ENCODE assay signal across 8 cellular contexts in genomic region chr7:90595801-90596683, GRCh38. TPM values are rescaled to one million over a fixed set of nuclear protein-coding genes. Genes with fewer than 3 reads are reported as not detected.
DNase-seq lines count a peak whose midpoint lies in the region; ATAC-seq and TF ChIP-seq lines count a peak whose summit lies in the region.

Gene CDK14 (plus strand): TSS chr7:90596321. CDS start chr7:90596628, 307 bp downstream.

- in situ Hi-C loops in mammary epithelial cell (cut with MboI; ENCODE audit: low sequenced_read_pairs in 2 of 2): loop anchor here in 1 of 2 donors (10.0 kb wide), 1 partner anchor 121 kb away; no protein-coding TSS in a partner anchor

- H3K27me3 ChIP-seq in H9 (ENCODE audit: insufficient read depth, low read length) (no peaks in the 10 kb centered on the region), mammary epithelial cell (ENCODE audit: insufficient read depth, low read length) (no peaks in the 10 kb centered on the region), skeletal muscle tissue (ENCODE audit: control insufficient read depth in 3 of 3, insufficient read depth in 3 of 3, low read length in 3 of 3) (no peaks in the 10 kb centered on the region)

- H3K9me3 ChIP-seq in H9 (ENCODE audit: control insufficient read depth, low read depth, low read length) (no peaks in the 10 kb centered on the region), mammary epithelial cell (replicated peaks; ENCODE audit: insufficient read depth, low read length) (no peaks in the 10 kb centered on the region), skeletal muscle tissue (ENCODE audit: control insufficient read depth in 3 of 3, low read length in 3 of 3) (no peaks in the 10 kb centered on the region)

- no peaks in the 10 kb centered on the region for H3K36me3 ChIP-seq in mammary epithelial cell (ENCODE audit: insufficient read depth, low read length)
- no peaks in the 10 kb centered on the region for H3K36me3 ChIP-seq in skeletal muscle tissue (ENCODE audit: control insufficient read depth in 3 of 3, insufficient read depth in 3 of 3, low read length in 3 of 3)

- H3T11ph ChIP-seq in H9 (ENCODE audit: low read length): no peak within 1 kb of the TSS

- no peak within 1 kb of the TSS for H2BK120ac ChIP-seq in H9 (ENCODE audit: low read depth, low read length, poor library complexity, severe bottlenecking)

- H3K79me2 ChIP-seq in H9 (ENCODE audit: insufficient read depth, low read length): peaks cover 9% of the 10 kb centered on the region; the same call in 1 of the 2 replicates
- peaks cover 42% of the 10 kb centered on the region for H3K79me2 ChIP-seq in mammary epithelial cell (ENCODE audit: insufficient read depth, low read length)

- WGBS in H9 (ENCODE audit: extremely low coverage, insufficient read length, low lambda C conversion rate): no CpG with 5 or more reads among the region's 118 CpGs
- 3% methylated on average over 8 of the region's 118 CpGs for WGBS in mammary epithelial cell (ENCODE audit: low coverage, missing lambda C conversion rate)

- H3K9ac ChIP-seq in H9 (ENCODE audit: extremely low read depth, insufficient read length, low read length): peak within 1 kb of the TSS; percentile 66
- peak within 1 kb of the TSS; percentile 85 for H3K9ac ChIP-seq in mammary epithelial cell (ENCODE audit: insufficient read depth, low read length)
- H3K9ac ChIP-seq in skeletal muscle tissue (ENCODE audit: low read depth in 1 of 3, low read length in 3 of 3): peak within 1 kb of the TSS; percentile 77 to 85 (median 83)

- peak within 1 kb of the TSS; percentile 76 to 97 (median 87); a peak in 6 of 7 replicates for H3K27ac Mint-ChIP-seq in H9

- H3K79me1 ChIP-seq in H9 (ENCODE audit: insufficient read depth, low read depth, low read length, poor library complexity, severe bottlenecking): no peaks in the 10 kb centered on the region

- no peak within 1 kb of the TSS for H3K4ac ChIP-seq in H9 (ENCODE audit: low read depth, low read length)

- peak within 1 kb of the TSS; percentile 15 for H2BK12ac ChIP-seq in H9 (ENCODE audit: insufficient read length, low read depth, low read length)

- intact Hi-C loops in mammary epithelial cell (cut with micrococcal nuclease): loop anchor here (1.0 to 2.0 kb wide), 4 partner anchors 17 to 438 kb away; no protein-coding TSS in a partner anchor

- peaks cover 18% of the 10 kb centered on the region for H3K23me2 ChIP-seq in H9 (ENCODE audit: insufficient read length, low read depth, low read length, poor library complexity, severe bottlenecking)

- peaks cover 29 to 34% of the 10 kb centered on the region in 2 experiments for H3K4me1 Mint-ChIP-seq in H9

- no peak within 1 kb of the TSS for H2AK5ac ChIP-seq in H9 (ENCODE audit: insufficient read length, low read length)

- dilution Hi-C loops in mammary epithelial cell (cut with HindIII; ENCODE audit: low sequenced_read_pairs): no loop called here

- H3K56ac ChIP-seq in H9 (ENCODE audit: insufficient read length, low read depth, low read length): no peak within 1 kb of the TSS

- H3K14ac ChIP-seq in H9 (ENCODE audit: insufficient read depth, low read length): peak within 1 kb of the TSS; percentile 94

- no peak within 1 kb of the TSS for H4K8ac ChIP-seq in H9 (replicated peaks; ENCODE audit: insufficient read length, low read depth, low read length)

- peak within 1 kb of the TSS; percentile 85 for H3K4me3 ChIP-seq in LNCaP clone FGC (ENCODE audit: low read depth, low read length)
- peak within 1 kb of the TSS; percentile 80 to 87 (median 83) for H3K4me3 ChIP-seq in mammary epithelial cell (replicated peaks in 1 of 3; ENCODE audit: insufficient read depth in 1 of 3, low read depth in 2 of 3, low read length in 3 of 3)
- H3K4me3 ChIP-seq in skeletal muscle tissue (ENCODE audit: low read length in 3 of 3): peak within 1 kb of the TSS; percentile 71 to 87 (median 83)

- BruUV-seq in mammary epithelial cell (replicated peaks; lab: Mats Ljungman, UMichigan): no TSS peak

- H2BK20ac ChIP-seq in H9 (ENCODE audit: low read depth, low read length, poor library complexity, severe bottlenecking): no peak within 1 kb of the TSS

- peak within 1 kb of the TSS; percentile 88 to 97 for H3K4me3 Mint-ChIP-seq in H9

- no peak within 1 kb of the TSS for H2BK5ac ChIP-seq in H9 (ENCODE audit: insufficient read length, low read length)

- CTCF ChIA-PET in mammary epithelial cell (lab: Charles Lee; ENCODE audit: low non-redundant PET): no interaction called here

- H3K27ac ChIP-seq in H9 (ENCODE audit: insufficient read length, low read depth, low read length) (peak within 1 kb of the TSS; percentile 87), mammary epithelial cell (ENCODE audit: insufficient read depth, low read depth, low read length) (peak within 1 kb of the TSS; percentile 63), skeletal muscle tissue (ENCODE audit: low read depth, low read length) (peak within 1 kb of the TSS; percentile 70)

- peak within 1 kb of the TSS; percentile 56 for H3K18ac ChIP-seq in H9 (ENCODE audit: insufficient read length, low read depth, low read length)

- H4K91ac ChIP-seq in H9 (ENCODE audit: insufficient read length, low read depth, low read length): no peak within 1 kb of the TSS

- DNase-seq in activated T-cell treated with anti-CD3 and anti-CD28 coated beads for 48 hours (ENCODE audit: low read depth) (peak; percentile 51), H9 (peak; percentile 79), LNCaP clone FGC (ENCODE audit: low read depth) (no peak), mammary epithelial cell (peak; percentile 59), iris pigment epithelial cell (ENCODE audit: low read depth) (peak; percentile 78)
- DNase-seq in activated T-cell treated with anti-CD3 and anti-CD28 coated beads, Interleukin-2, amount 50 U/mL, for 1 hour: no peak

- H3K9me3 Mint-ChIP-seq in H9: peaks cover 0 to 3% of the 10 kb centered on the region in 2 experiments; a peak in 1 of 5 replicates

- H2AFZ ChIP-seq in H9 (ENCODE audit: low read length) (no peak within 1 kb of the TSS), mammary epithelial cell (ENCODE audit: low read depth, low read length) (peak within 1 kb of the TSS; percentile 94)

- H3K4me1 ChIP-seq in H9 (ENCODE audit: insufficient read depth, low read length) (no peaks in the 10 kb centered on the region; the same call in 1 of the 2 replicates), mammary epithelial cell (ENCODE audit: insufficient read depth, low read length) (peaks cover 21% of the 10 kb centered on the region), skeletal muscle tissue (ENCODE audit: control insufficient read depth in 3 of 3, insufficient read depth in 3 of 3, low read length in 3 of 3) (peaks cover 2 to 16% (median 3%) of the 10 kb centered on the region in 3 donors)

- H3K23ac ChIP-seq in H9 (ENCODE audit: insufficient read length, low read depth, low read length): no peak within 1 kb of the TSS

- H4K5ac ChIP-seq in H9 (ENCODE audit: insufficient read length, low read depth, low read length): no peak within 1 kb of the TSS

- TF ChIP-seq CTCF in H9 (conservative IDR thresholded peaks at IDR 0.05) (peak; percentile 53), LNCaP clone FGC (IDR thresholded peaks at IDR 0.05; ENCODE audit: control insufficient read depth, extremely low read depth, insufficient read depth) (peak; percentile 71), mammary epithelial cell (conservative IDR thresholded peaks at IDR 0.05 in 1 of 2, IDR thresholded peaks at IDR 0.05 in 1 of 2; ENCODE audit: extremely low read depth in 1 of 2, insufficient read depth in 1 of 2, low read depth in 1 of 2, low read length in 2 of 2) (peak in 1 of 2 donors; percentile 56)

- H3K36me3 Mint-ChIP-seq in H9 (ENCODE audit: insufficient read depth in 1 of 3, low read depth in 3 of 3): peaks cover 0 to 4% (median 0%) of the 10 kb centered on the region in 3 experiments; a peak in 2 of 7 replicates

- peaks cover 3% of the 10 kb centered on the region; the same call in 1 of the 2 replicates for H3K27me3 Mint-ChIP-seq in H9 (ENCODE audit: low read depth)

- H4K20me1 ChIP-seq in H9 (ENCODE audit: control insufficient read depth, insufficient read depth, insufficient read length) (no peaks in the 10 kb centered on the region), mammary epithelial cell (ENCODE audit: insufficient read depth, low read length) (no peaks in the 10 kb centered on the region)

- no peak within 1 kb of the TSS for H2BK15ac ChIP-seq in H9 (ENCODE audit: low read depth, low read length)

- peak; percentile 73 for ATAC-seq in SK-N-SH treated with all-trans-retinoic acid at 6 μM for 48 hours

- H3K4me2 ChIP-seq in H9 (ENCODE audit: insufficient read depth, insufficient read length, low read length) (peak within 1 kb of the TSS; percentile 99), mammary epithelial cell (ENCODE audit: insufficient read depth, low read depth, low read length) (peak within 1 kb of the TSS; percentile 83)

TF ChIP-seq in SK-N-SH treated with all-trans-retinoic acid at 6 μM for 48 hours, 23 proteins besides CTCF, POLR2A, EP300 and RAD21:
- TF ChIP-seq, protein P1, sequence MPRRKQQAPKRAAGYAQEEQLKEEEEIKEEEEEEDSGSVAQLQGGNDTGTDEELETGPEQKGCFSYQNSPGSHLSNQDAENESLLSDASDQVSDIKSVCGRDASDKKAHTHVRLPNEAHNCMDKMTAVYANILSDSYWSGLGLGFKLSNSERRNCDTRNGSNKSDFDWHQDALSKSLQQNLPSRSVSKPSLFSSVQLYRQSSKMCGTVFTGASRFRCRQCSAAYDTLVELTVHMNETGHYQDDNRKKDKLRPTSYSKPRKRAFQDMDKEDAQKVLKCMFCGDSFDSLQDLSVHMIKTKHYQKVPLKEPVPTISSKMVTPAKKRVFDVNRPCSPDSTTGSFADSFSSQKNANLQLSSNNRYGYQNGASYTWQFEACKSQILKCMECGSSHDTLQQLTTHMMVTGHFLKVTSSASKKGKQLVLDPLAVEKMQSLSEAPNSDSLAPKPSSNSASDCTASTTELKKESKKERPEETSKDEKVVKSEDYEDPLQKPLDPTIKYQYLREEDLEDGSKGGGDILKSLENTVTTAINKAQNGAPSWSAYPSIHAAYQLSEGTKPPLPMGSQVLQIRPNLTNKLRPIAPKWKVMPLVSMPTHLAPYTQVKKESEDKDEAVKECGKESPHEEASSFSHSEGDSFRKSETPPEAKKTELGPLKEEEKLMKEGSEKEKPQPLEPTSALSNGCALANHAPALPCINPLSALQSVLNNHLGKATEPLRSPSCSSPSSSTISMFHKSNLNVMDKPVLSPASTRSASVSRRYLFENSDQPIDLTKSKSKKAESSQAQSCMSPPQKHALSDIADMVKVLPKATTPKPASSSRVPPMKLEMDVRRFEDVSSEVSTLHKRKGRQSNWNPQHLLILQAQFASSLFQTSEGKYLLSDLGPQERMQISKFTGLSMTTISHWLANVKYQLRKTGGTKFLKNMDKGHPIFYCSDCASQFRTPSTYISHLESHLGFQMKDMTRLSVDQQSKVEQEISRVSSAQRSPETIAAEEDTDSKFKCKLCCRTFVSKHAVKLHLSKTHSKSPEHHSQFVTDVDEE (CRISPR knock-in tag; IDR thresholded peaks at IDR 0.05): 0 out of 2 replicates have a peak, but pooled peaks have one; percentile 48
- TF ChIP-seq ZFP3 (CRISPR knock-in tag; IDR thresholded peaks at IDR 0.05) (0 out of 2 replicates have a peak, but pooled peaks have one; percentile 46), ZNF70 (CRISPR knock-in tag; IDR thresholded peaks at IDR 0.05) (no peak), ARNTL (CRISPR knock-in tag; IDR thresholded peaks at IDR 0.05; ENCODE audit: borderline replicate concordance, low read depth) (no peak)

RNA-seq across cellular contexts. Expression of gene CDK14, which starts in this region (rescaled TPM):
- total RNA-seq in H9 (2021) (23.9 and 24.9 TPM in 2 replicates), mammary epithelial cell (10 to 100 TPM; 23.9 to 43.3 TPM), skeletal muscle tissue (25.1 TPM)
- polyA plus RNA-seq in mammary epithelial cell: 6.8 TPM
- 46.0 TPM for polyA minus RNA-seq in mammary epithelial cell

Comparison
In these comparisons a context has a peak if more than half of its experiments do, and no peak if none do; other contexts are left out.
1. DNase-seq: peak in activated T-cell treated with anti-CD3 and anti-CD28 coated beads for 48 hours (single experiment), H9 (single experiment), mammary epithelial cell (single experiment) and iris pigment epithelial cell (single experiment); none in activated T-cell treated with anti-CD3 and anti-CD28 coated beads, Interleukin-2, amount 50 U/mL, for 1 hour (single experiment) and LNCaP clone FGC (single experiment).
2. Peak in every context shown above with its lines, with median percentiles within 50 percentile points of each other: H3K27ac ChIP-seq, H3K9ac ChIP-seq and H3K4me3 ChIP-seq.